Comparison of ENCODE assay signal across 22 cellular contexts in the genomic region with DNA sequence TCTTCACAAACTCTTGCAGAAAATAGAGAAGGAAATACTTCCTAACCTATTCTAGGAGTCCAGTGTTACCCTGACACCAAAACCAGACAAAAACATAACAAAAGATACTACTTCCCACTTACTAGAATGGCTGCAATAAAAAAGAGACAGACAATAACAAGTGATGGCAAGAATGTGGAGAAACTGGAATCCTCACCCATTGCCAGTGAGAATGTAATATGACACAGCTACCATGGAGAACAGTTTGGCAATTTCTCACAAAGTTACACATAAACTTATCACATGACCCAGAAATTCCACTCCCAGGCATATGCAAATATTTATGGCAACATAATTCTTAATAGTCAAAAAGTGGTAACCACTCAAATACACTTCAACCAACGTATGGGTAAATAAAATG.
"Had no signal": no experiment of that assay in that cellular context is flagged by ENCODE, and none has a peak within 500 bp of the region (broad histone marks: within the 10 kb centered on the region; RNA-seq: fewer than 3 reads in every experiment).

No MANE protein-coding gene starts in this region.

- H3K27ac ChIP-seq: lower lobe of right lung, ovary, right atrium auricular region, skin epidermis, stomach, testis, thyroid gland, transverse colon, uterus had no signal

- H3K9me3 ChIP-seq: lower lobe of right lung, mucosa of descending colon, ovary, right atrium auricular region, testis, thyroid gland, transverse colon, uterus had no signal

- H3K27me3 ChIP-seq: ovary, right atrium auricular region, stomach, testis, thyroid gland, transverse colon, uterus had no signal

- H3K36me3 ChIP-seq: lower lobe of right lung, ovary, right atrium auricular region, stomach, thyroid gland, transverse colon, uterus had no signal

- H3K4me1 ChIP-seq: lower lobe of right lung, right atrium auricular region, testis, thyroid gland, uterus had no signal

- H3K4me3 ChIP-seq: lower lobe of right lung, mucosa of descending colon, ovary, right atrium auricular region, skin epidermis, stomach, testis, thyroid gland, transverse colon, uterus had no signal

- DNase-seq: hippocampal formation; kidney glomerular epithelial cell; left cardiac atrium; lower lobe of right lung; mesendoderm; midbrain; mucosa of descending colon; naive thymus-derived CD4-positive, alpha-beta T cell; ovary; stimulated activated CD4-positive, alpha-beta T cell treated with anti-CD3 and anti-CD28 coated beads, Interleukin-12 subunit alpha, Interleukin-12 subunit beta, amount 100 ng/mL, for 4 hours; stimulated activated CD4-positive, alpha-beta T cell treated with anti-CD3 and anti-CD28 coated beads, Interleukin-15, amount 100 ng/mL, for 24 hours; stimulated activated CD4-positive, alpha-beta T cell treated with anti-CD3 and anti-CD28 coated beads, Interleukin-2, amount 100 ng/mL, for 24 hours; stimulated activated CD4-positive, alpha-beta T cell treated with anti-CD3 and anti-CD28 coated beads, Interleukin-4, amount 100 ng/mL, for 1 hour; stimulated activated naive B cell treated with anti-CD40 and anti-IgM and Interleukin-4, amounts not matched to agents 10 μg/mL and 1 μg/mL and 100 μg/mL, for 72 hours; stimulated activated naive CD8-positive, alpha-beta T cell treated with anti-CD3 and anti-CD28 coated beads, Interleukin-15, Interleukin-2, amounts not matched to agents 100 U/mL and 50 U/mL, for 24 hours; stomach; testis; thyroid gland; transverse colon; uterus had no signal
